9 cellular contexts compared by ENCODE assay signal in genomic region chr10:52951819-52952218, GRCh38.
DNase-seq lines count a peak whose midpoint lies in the region; ATAC-seq and TF ChIP-seq lines count a peak whose summit lies in the region.
"Had no signal": no experiment of that assay in that cellular context is flagged by ENCODE, and none has a peak within 500 bp of the region (broad histone marks: within the 10 kb centered on the region; RNA-seq: fewer than 3 reads in every experiment).

No MANE protein-coding gene starts in this region.

- H3K9me3 ChIP-seq in lower lobe of right lung, result no peaks in the 10 kb centered on the region

- H3K36me3 Mint-ChIP-seq in activated naive CD4-positive, alpha-beta T cell treated with anti-CD3 and anti-CD28 coated beads, Interleukin-2, amount 50 U/mL, for 72 hours, result peaks cover 0 to 5% of the 10 kb centered on the region in 2 donors

- peaks cover 9 to 23% of the 10 kb centered on the region in 2 donors for H3K9me3 Mint-ChIP-seq in activated naive CD4-positive, alpha-beta T cell treated with anti-CD3 and anti-CD28 coated beads, Interleukin-2, amount 50 U/mL, for 72 hours

- no peaks in the 10 kb centered on the region for H3K36me3 ChIP-seq in lower lobe of right lung

- peak; percentile 88 for ATAC-seq in GM21737 (IDR thresholded peaks at IDR 0.05; ENCODE audit: unreplicated experiment)
- ATAC-seq in lower lobe of right lung, result peak; percentile 43 to 70
- no peak for ATAC-seq in activated naive CD4-positive, alpha-beta T cell treated with anti-CD3 and anti-CD28 coated beads, Interleukin-2, amount 50 U/mL, for 72 hours

- no peaks in the 10 kb centered on the region for H3K4me1 ChIP-seq in lower lobe of right lung

- no peak overlapping the region for H3K4me3 ChIP-seq in lower lobe of right lung
- H3K4me3 ChIP-seq: skin epidermis had no signal

- peak; percentile 29 for TF ChIP-seq CTCF in lower lobe of right lung (IDR thresholded peaks at IDR 0.05)

- H3K27ac ChIP-seq in lower lobe of right lung, result no peak overlapping the region
- H3K27ac ChIP-seq: skin epidermis had no signal

- no peak overlapping the region for H3K27ac Mint-ChIP-seq in activated naive CD4-positive, alpha-beta T cell treated with anti-CD3 and anti-CD28 coated beads, Interleukin-2, amount 50 U/mL, for 72 hours

- intact Hi-C loops in lower lobe of right lung (cut with DNase I), result no loop called here

- no peaks in the 10 kb centered on the region for H3K27me3 ChIP-seq in lower lobe of right lung (ENCODE audit: low read depth)

- DNase-seq in DMS 273 (lab: John Stamatoyannopoulos, UW; ENCODE audit: unreplicated experiment) (peak; percentile 4), DMS 273 treated with DMSO at 0.1 percent for 48 hours (lab: John Stamatoyannopoulos, UW) (no peak), HuH-7 (ENCODE audit: low spot score) (peak; percentile 40), amniotic epithelial cell (ENCODE audit: low read depth) (peak; percentile 65), lower lobe of right lung (no peak), DMS114 treated with DMSO at 0.1 percent for 48 hours (lab: John Stamatoyannopoulos, UW; ENCODE audit: unreplicated experiment) (no peak)
- no peak for DNase-seq in activated naive CD4-positive, alpha-beta T cell treated with anti-CD3 and anti-CD28 coated beads, Interleukin-2, amount 50 U/mL, for 72 hours (ENCODE audit: low spot score in 2 of 2)

Comparison
In these comparisons a context has a peak if more than half of its experiments do, and no peak if none do; other contexts are left out.
1. DNase-seq: peak in DMS 273 (single experiment), HuH-7 (single experiment) and amniotic epithelial cell (single experiment); none in DMS 273 treated with DMSO at 0.1 percent for 48 hours (single experiment), lower lobe of right lung (single experiment), DMS114 treated with DMSO at 0.1 percent for 48 hours (single experiment) and activated naive CD4-positive, alpha-beta T cell treated with anti-CD3 and anti-CD28 coated beads, Interleukin-2, amount 50 U/mL, for 72 hours (0 of 2).
2. ATAC-seq: peak in GM21737 (single experiment) and lower lobe of right lung (2 of 2); none in activated naive CD4-positive, alpha-beta T cell treated with anti-CD3 and anti-CD28 coated beads, Interleukin-2, amount 50 U/mL, for 72 hours (0 of 2).